1 cellular context compared by ENCODE assay signal in genomic region chr1:109901508-109902145, GRCh38.
A peak's percentile ranks its signal among the peaks of the same experiment; 100 is the strongest.
TF ChIP-seq lines count a peak whose summit lies in the region.

No MANE protein-coding gene starts in this region.

TF ChIP-seq in K562, 482 proteins besides CTCF, POLR2A, EP300 and RAD21 (continued from another document and continues in another):
- TF ChIP-seq ARID3A (IDR thresholded peaks at IDR 0.05; ENCODE audit: borderline replicate concordance, low read depth, low read length) (no peak), EHMT2 (IDR thresholded peaks at IDR 0.05) (peak; percentile 6; the same call in 1 of the 2 replicates), ZNF584 (CRISPR knock-in tag; IDR thresholded peaks at IDR 0.05; ENCODE audit: low read depth) (peak; percentile 41; the same call in 1 of the 2 replicates), PURB (CRISPR knock-in tag; IDR thresholded peaks at IDR 0.05; ENCODE audit: low read depth) (no peak), ZNF277 (CRISPR knock-in tag; IDR thresholded peaks at IDR 0.05; ENCODE audit: borderline replicate concordance) (no peak), NUFIP1 (IDR thresholded peaks at IDR 0.05; ENCODE audit: partially characterized antibody) (no peak), NFE2L1 (tag; IDR thresholded peaks at IDR 0.05; ENCODE audit: borderline replicate concordance, low read depth) (no peak), TAL1 (IDR thresholded peaks at IDR 0.05) (no peak), C11orf30 (IDR thresholded peaks at IDR 0.05; ENCODE audit: low read depth) (peak; percentile 68), ZNF23 (CRISPR knock-in tag; IDR thresholded peaks at IDR 0.05) (no peak), RAD51 (IDR thresholded peaks at IDR 0.05; ENCODE audit: borderline replicate concordance, low read depth) (peak; percentile 84), ZMIZ1 (IDR thresholded peaks at IDR 0.05; ENCODE audit: low read depth in 2 of 2, low read length in 2 of 2) (no peak), CREB3L1 (IDR thresholded peaks at IDR 0.05; ENCODE audit: borderline replicate concordance, low read depth) (no peak), ZNF449 (CRISPR knock-in tag; IDR thresholded peaks at IDR 0.05) (no peak), HIVEP1 (CRISPR knock-in tag; IDR thresholded peaks at IDR 0.05) (peak; percentile 66; the same call in 1 of the 2 replicates), NONO (IDR thresholded peaks at IDR 0.05; ENCODE audit: low read depth in 2 of 2, low read length in 1 of 2) (0 out of 4 replicates have a peak, but pooled peaks of 1 of the 2 experiments have one; percentile 18), THRB (CRISPR knock-in tag; conservative IDR thresholded peaks at IDR 0.05) (no peak), ZNF830 (CRISPR knock-in tag; IDR thresholded peaks at IDR 0.05) (no peak), MAFK (IDR thresholded peaks at IDR 0.05; ENCODE audit: low read length) (peak; percentile 24; the same call in 1 of the 2 replicates), MYC (IDR thresholded peaks at IDR 0.05; ENCODE audit: low read depth, low read length) (peak; percentile 61; the same call in 1 of the 2 replicates), MYC (CRISPR knock-in tag; IDR thresholded peaks at IDR 0.05; ENCODE audit: borderline replicate concordance, low read depth) (peak; percentile 55; the same call in 1 of the 2 replicates), ZBTB1 (CRISPR knock-in tag; IDR thresholded peaks at IDR 0.05; ENCODE audit: borderline replicate concordance, low read depth) (no peak), TGIF2 (CRISPR knock-in tag; IDR thresholded peaks at IDR 0.05) (no peak), SIRT6 (IDR thresholded peaks at IDR 0.05; ENCODE audit: low read depth, low read length) (no peak), MAFG (tag; conservative IDR thresholded peaks at IDR 0.05) (0 out of 2 replicates have a peak, but pooled peaks have one; percentile 50), TEAD4 (IDR thresholded peaks at IDR 0.05; ENCODE audit: low read length) (no peak), TEAD4 (CRISPR knock-in tag; IDR thresholded peaks at IDR 0.05; ENCODE audit: borderline replicate concordance) (no peak), ZNF57 (CRISPR knock-in tag; IDR thresholded peaks at IDR 0.05) (no peak), KLF16 (IDR thresholded peaks at IDR 0.05) (no peak), GATA2 (CRISPR knock-in tag; IDR thresholded peaks at IDR 0.05) (no peak), KLF6 (CRISPR knock-in tag; IDR thresholded peaks at IDR 0.05; ENCODE audit: borderline replicate concordance) (peak; percentile 0), CBFA2T3 (IDR thresholded peaks at IDR 0.05) (no peak), ZNF133 (CRISPR knock-in tag; IDR thresholded peaks at IDR 0.05) (no peak), RBM25 (IDR thresholded peaks at IDR 0.05; ENCODE audit: low read depth, low read length, severe bottlenecking) (no peak), ZBTB8A (IDR thresholded peaks at IDR 0.05; ENCODE audit: partially characterized antibody) (no peak), MCM3 (IDR thresholded peaks at IDR 0.05) (no peak), MCM7 (IDR thresholded peaks at IDR 0.05) (no peak), MAFF (IDR thresholded peaks at IDR 0.05; ENCODE audit: low read length) (no peak; the same call in 1 of the 2 replicates), IFI16 (CRISPR knock-in tag; IDR thresholded peaks at IDR 0.05) (no peak), ZNF780A (CRISPR knock-in tag; IDR thresholded peaks at IDR 0.05) (no peak), MBD2 (IDR thresholded peaks at IDR 0.05; ENCODE audit: borderline replicate concordance, low read depth) (no peak), RBM17 (IDR thresholded peaks at IDR 0.05; ENCODE audit: borderline replicate concordance, low read depth, low read length) (no peak), ZBTB11 (CRISPR knock-in tag; IDR thresholded peaks at IDR 0.05) (no peak), POLR3G (IDR thresholded peaks at IDR 0.05; ENCODE audit: extremely low read depth, insufficient read length, insufficient replicate concordance) (no peak), ZFX (CRISPR knock-in tag; IDR thresholded peaks at IDR 0.05) (0 out of 2 replicates have a peak, but pooled peaks have one; percentile 31), NR0B1 (IDR thresholded peaks at IDR 0.05; ENCODE audit: partially characterized antibody) (no peak), PRDM10 (IDR thresholded peaks at IDR 0.05; ENCODE audit: partially characterized antibody) (peak; percentile 82)
